10 cellular contexts compared by ENCODE assay signal in genomic region chr22:50192056-50192824, GRCh38. TPM values are rescaled to one million over a fixed set of nuclear protein-coding genes. Genes with fewer than 3 reads are reported as not detected.
DNase-seq lines count a peak whose midpoint lies in the region; ATAC-seq and TF ChIP-seq lines count a peak whose summit lies in the region.
"Had no signal": no experiment of that assay in that cellular context is flagged by ENCODE, and none has a peak within 500 bp of the region (broad histone marks: within the 10 kb centered on the region; RNA-seq: fewer than 3 reads in every experiment).

No MANE protein-coding gene starts in this region.

- DNase-seq in MV-4-11 (lab: John Stamatoyannopoulos, UW) (peak; percentile 83), cerebellum (ENCODE audit: low spot score) (peak; percentile 73), trophoblast cell (no peak), NCI-H526 (lab: John Stamatoyannopoulos, UW) (no peak), NCI-H187 (lab: John Stamatoyannopoulos, UW) (no peak)
- DNase-seq in stimulated activated CD4-positive, alpha-beta T cell treated with anti-CD3 and anti-CD28 coated beads, Interleukin-12 subunit alpha, Interleukin-12 subunit beta, amount 100 ng/mL, for 4 hours = no peak
- DNase-seq: NCI-H748 treated with DMSO at 0.1 percent for 48 hours had no signal

- ATAC-seq in GM19463 (IDR thresholded peaks at IDR 0.05; ENCODE audit: unreplicated experiment) = no peak

- no peak overlapping the region for H2BK5ac ChIP-seq in trophoblast cell (ENCODE audit: low read depth, low read length, poor library complexity)

- H3K4me3 ChIP-seq in GM12875 (ENCODE audit: low read depth, low read length) (peak overlapping the region; percentile 47), trophoblast cell (ENCODE audit: low read depth, low read length) (no peak overlapping the region)

- H3K4ac ChIP-seq in trophoblast cell (ENCODE audit: low read depth, low read length) = peak overlapping the region; percentile 34

- no peak overlapping the region for H2BK12ac ChIP-seq in trophoblast cell (ENCODE audit: low read length)

- H3K79me1 ChIP-seq in trophoblast cell (ENCODE audit: low read length) = peaks cover 14% of the 10 kb centered on the region

- H2AFZ ChIP-seq in trophoblast cell (ENCODE audit: insufficient read depth, low read length, poor library complexity) = no peak overlapping the region

- no peak overlapping the region for H3K4me2 ChIP-seq in trophoblast cell (ENCODE audit: low read length)

- peaks cover 36 to 48% of the 10 kb centered on the region in 2 experiments for H3K36me3 ChIP-seq in trophoblast cell (ENCODE audit: control insufficient read depth in 1 of 2, insufficient read depth in 2 of 2, low read length in 2 of 2)

- WGBS in trophoblast cell (ENCODE audit: extremely low coverage, insufficient coverage, insufficient read length) = no CpG with 5 or more reads among the region's 26 CpGs

- no peaks in the 10 kb centered on the region for H3K9me3 ChIP-seq in trophoblast cell (ENCODE audit: insufficient read depth, low read depth, low read length)
- H3K9me3 ChIP-seq: heart left ventricle had no signal

- H3K4me1 ChIP-seq in trophoblast cell (ENCODE audit: control insufficient read depth in 1 of 2, insufficient read depth in 2 of 2, low read length in 2 of 2) = peaks cover 31 to 37% of the 10 kb centered on the region in 2 experiments

- no peak overlapping the region for H3K27ac ChIP-seq in trophoblast cell (ENCODE audit: low read depth, low read length)

- no peak overlapping the region for H3K9ac ChIP-seq in trophoblast cell (ENCODE audit: low read length)

- no peak overlapping the region for H2BK120ac ChIP-seq in trophoblast cell (ENCODE audit: insufficient read depth, low read length, poor library complexity)

- TF ChIP-seq CTCF in GM12875 (IDR thresholded peaks at IDR 0.05; ENCODE audit: borderline replicate concordance, insufficient read depth, low read depth, low read length) = no peak

- H2AK5ac ChIP-seq in trophoblast cell (ENCODE audit: low read length) = peak overlapping the region; percentile 8

- H4K91ac ChIP-seq in trophoblast cell (ENCODE audit: low read depth, low read length) = no peak overlapping the region

- no peak overlapping the region for H3K23ac ChIP-seq in trophoblast cell (ENCODE audit: low read length)

- no peak overlapping the region for H4K8ac ChIP-seq in trophoblast cell (ENCODE audit: low read depth, low read length)

- peaks cover 7% of the 10 kb centered on the region for H3K79me2 ChIP-seq in trophoblast cell (ENCODE audit: control insufficient read depth, insufficient read depth, low read length, poor library complexity)

- peak overlapping the region; percentile 2 for H3K14ac ChIP-seq in trophoblast cell (ENCODE audit: low read length)

- H4K12ac ChIP-seq in trophoblast cell (ENCODE audit: low read depth, low read length) = no peak overlapping the region

- H3K27me3 ChIP-seq in trophoblast cell (ENCODE audit: insufficient read depth, low read length) = no peaks in the 10 kb centered on the region
- H3K27me3 ChIP-seq: heart left ventricle had no signal

- peak overlapping the region; percentile 16 for H3K18ac ChIP-seq in trophoblast cell (ENCODE audit: low read length)

RNA-seq across cellular contexts. Expression of gene TRABD, which starts 6.5 kb away (rescaled TPM):
- 5.7 TPM for total RNA-seq in cerebellum
- polyA plus RNA-seq in trophoblast cell (2013) = 43.0 and 44.0 TPM in 2 replicates

RNA-seq across cellular contexts. Expression of gene SELENOO, which starts 8.6 kb away (rescaled TPM):
- 10.0 TPM for total RNA-seq in cerebellum
- polyA plus RNA-seq in trophoblast cell (2013) = 13.6 and 13.8 TPM in 2 replicates

RNA-seq across cellular contexts. Expression of gene PANX2, which starts 21.7 kb away (rescaled TPM):
- 2.7 TPM for total RNA-seq in cerebellum
- polyA plus RNA-seq in trophoblast cell (2013) = 4.0 TPM in 2 replicates

RNA-seq across cellular contexts. Expression of gene TUBGCP6, which starts 52.6 kb away (rescaled TPM):
- total RNA-seq in cerebellum = 41.3 TPM
- polyA plus RNA-seq in trophoblast cell (2013) = 9.8 and 10.1 TPM in 2 replicates

RNA-seq across cellular contexts. Expression of gene HDAC10, which starts 58.8 kb away (rescaled TPM):
- total RNA-seq in cerebellum = 12.9 TPM
- polyA plus RNA-seq in trophoblast cell (2013) = 16.1 TPM in 2 replicates

Comparison
In these comparisons a context has a peak if more than half of its experiments do, and no peak if none do; other contexts are left out.
1. DNase-seq: peak in MV-4-11 (single experiment) and cerebellum (single experiment); none in trophoblast cell (0 of 2), NCI-H526 (0 of 2), stimulated activated CD4-positive, alpha-beta T cell treated with anti-CD3 and anti-CD28 coated beads, Interleukin-12 subunit alpha, Interleukin-12 subunit beta, amount 100 ng/mL, for 4 hours (single experiment) and NCI-H187 (0 of 2).